Comparison of ENCODE assay signal across 35 cellular contexts in genomic region chr5:91963166-91963565, GRCh38.
"Had no signal": no experiment of that assay in that cellular context is flagged by ENCODE, and none has a peak within 500 bp of the region (broad histone marks: within the 10 kb centered on the region; RNA-seq: fewer than 3 reads in every experiment).

No MANE protein-coding gene starts in this region.

- H3K9me3 ChIP-seq: MG63 had no signal

- H3K36me3 ChIP-seq: MG63 had no signal

- H3K27me3 ChIP-seq: MG63 had no signal

- H3K4me3 ChIP-seq: MG63 had no signal

- DNase-seq: Karpas-422, Kasumi-1, MG63, MM.1S, MV-4-11, NCI-H1048, NCI-H1092, NCI-H1092 treated with DMSO at 0.1 percent for 48 hours, NCI-H1105, NCI-H1105 treated with DMSO at 0.1 percent for 48 hours, NCI-H1417, NCI-H1417 treated with DMSO at 0.1 percent for 48 hours, NCI-H1436, NCI-H1436 treated with DMSO at 0.1 percent for 48 hours, NCI-H146, NCI-H1694, NCI-H1694 treated with DMSO at 0.1 percent for 48 hours, NCI-H187, NCI-H187 treated with DMSO at 0.1 percent for 48 hours, NCI-H1930, NCI-H2029, NCI-H2029 treated with DMSO at 0.1 percent for 48 hours, NCI-H2081, NCI-H2081 treated with DMSO at 0.1 percent for 48 hours, NCI-H2107, NCI-H2171, NCI-H2171 treated with DMSO at 0.1 percent for 48 hours, NCI-H2227 treated with DMSO at 0.1 percent for 48 hours, NCI-H226, NCI-H345, NCI-H446, NCI-H446 treated with DMSO at 0.1 percent for 48 hours, NCI-H510A, NCI-H510A treated with DMSO at 0.1 percent for 48 hours, NCI-H524 treated with DMSO at 0.1 percent for 48 hours had no signal
